Comparison of ENCODE assay signal across 16 cellular contexts in genomic region chr12:26109343-26109841, GRCh38. TPM values are rescaled to one million over a fixed set of nuclear protein-coding genes. Genes with fewer than 3 reads are reported as not detected.
A peak's percentile ranks its signal among the peaks of the same experiment; 100 is the strongest.
DNase-seq lines count a peak whose midpoint lies in the region; ATAC-seq and TF ChIP-seq lines count a peak whose summit lies in the region.
"Had no signal": no experiment of that assay in that cellular context is flagged by ENCODE, and none has a peak within 500 bp of the region (broad histone marks: within the 10 kb centered on the region; RNA-seq: fewer than 3 reads in every experiment).

No MANE protein-coding gene starts in this region.

- DNase-seq in HEK293T (ENCODE audit: extremely low spot score) (no peak), SK-N-DZ (ENCODE audit: low spot score) (peak; percentile 61), left cardiac atrium (peak; percentile 28), gastrocnemius medialis (peak; percentile 83 to 84), BE2C (no peak)
- DNase-seq: activated CD8-positive, alpha-beta T cell treated with anti-CD3 and anti-CD28 coated beads for 36 hours; activated gamma-delta T cell treated with Interleukin-2 at 50 U/mL for 16 hours; CD4-positive, CD25-positive, alpha-beta regulatory T cell; NCI-H2227 treated with DMSO at 0.1 percent for 48 hours; stimulated activated CD4-positive, alpha-beta T cell treated with anti-CD3 and anti-CD28 coated beads, Interleukin-4, amount 100 ng/mL, for 24 hours; stimulated activated naive CD4-positive, alpha-beta T cell treated with Interleukin-2 at 50 U/mL for 16 hours; T1000 had no signal

- POLR2A ChIA-PET in HEK293T (lab: Yijun Ruan, JAX), result interaction anchor here (0.6 to 1.1 kb wide), 2 partner anchors 9 to 12 kb away, joined by 3 to 4 read pairs; no protein-coding TSS in a partner anchor

- no peaks in the 10 kb centered on the region for H3K9me3 ChIP-seq in gastrocnemius medialis
- H3K9me3 ChIP-seq in BE2C, result no peaks in the 10 kb centered on the region
- H3K9me3 ChIP-seq: prostate gland had no signal

- ATAC-seq in left cardiac atrium (peak in 1 of 2 donors; percentile 20), gastrocnemius medialis (peak; percentile 44 to 55), HG03095 (IDR thresholded peaks at IDR 0.05; ENCODE audit: unreplicated experiment) (no peak), GM21367 (IDR thresholded peaks at IDR 0.05; ENCODE audit: unreplicated experiment) (no peak), GM18867 (IDR thresholded peaks at IDR 0.05; ENCODE audit: unreplicated experiment) (no peak)
- ATAC-seq: activated CD8-positive, alpha-beta T cell treated with anti-CD3 and anti-CD28 coated beads for 36 hours had no signal

- TF ChIP-seq CTCF in gastrocnemius medialis (IDR thresholded peaks at IDR 0.05 in 4 of 5, conservative IDR thresholded peaks at IDR 0.05 in 1 of 5) (no peak), BE2C (IDR thresholded peaks at IDR 0.05; ENCODE audit: low read depth, low read length) (no peak)

- H3K27me3 ChIP-seq in gastrocnemius medialis, result no peaks in the 10 kb centered on the region
- no peaks in the 10 kb centered on the region; the same call in 1 of the 2 replicates for H3K27me3 ChIP-seq in BE2C

- H3K4me3 ChIP-seq in gastrocnemius medialis (peak overlapping the region in 3 of 4 donors; percentile 8 to 21 (median 19)), BE2C (ENCODE audit: low read depth, low read length) (no peak overlapping the region)
- H3K4me3 ChIP-seq: prostate gland had no signal

- CTCF ChIA-PET in HEK293T (lab: Yijun Ruan, JAX), result interaction anchor here (1.2 kb wide), 1 partner anchor 10 kb away, joined by 4 read pairs; no protein-coding TSS in a partner anchor

- peak in 1 of 2 donors; percentile 53 for TF ChIP-seq POLR2A in gastrocnemius medialis (IDR thresholded peaks at IDR 0.05)

- H3K36me3 ChIP-seq in gastrocnemius medialis, result no peaks in the 10 kb centered on the region
- H3K36me3 ChIP-seq in BE2C, result no peaks in the 10 kb centered on the region
- H3K36me3 ChIP-seq: prostate gland had no signal

- in situ Hi-C loops in gastrocnemius medialis (cut with MboI; ENCODE audit: low sequenced_read_pairs in 4 of 4), result no loop called here

- H3K27ac ChIP-seq in gastrocnemius medialis, result peak overlapping the region; percentile 91 to 100 (median 96)
- H3K27ac ChIP-seq: prostate gland had no signal

- intact Hi-C loops in left cardiac atrium (cut with DNase I), result no loop called here
- intact Hi-C loops in gastrocnemius medialis (cut with DNase I; ENCODE audit: low total_unique reads), result loop anchor here (2.0 to 10.0 kb wide), 2 partner anchors 15 to 855 kb away; partner anchors contain the start of genes BHLHE41 and KRAS

- peaks cover 62 to 65% of the 10 kb centered on the region in 2 donors for H3K4me1 ChIP-seq in gastrocnemius medialis
- H3K4me1 ChIP-seq in BE2C, result no peaks in the 10 kb centered on the region
- H3K4me1 ChIP-seq: prostate gland had no signal

TF ChIP-seq in HEK293T, 16 proteins besides CTCF, POLR2A, EP300 and RAD21:
- TF ChIP-seq PKNOX1 (IDR thresholded peaks at IDR 0.05) (peak; percentile 84), SUZ12 (IDR thresholded peaks at IDR 0.05) (no peak)
TF ChIP-seq in HEK293T: peak in this region for 1.

RNA-seq across cellular contexts. Expression of gene BHLHE41, which starts 15.4 kb away (rescaled TPM):
- not detected in 2 replicates for polyA plus RNA-seq in SK-N-DZ (2014; cell fraction: cytosol; rRNA removed)
- polyA plus RNA-seq in SK-N-DZ (2014; cell fraction: nucleus; rRNA removed), result not detected in 2 replicates
- total RNA-seq in left cardiac atrium (10 to 100 TPM; 18.6 to 35.8 TPM), gastrocnemius medialis (10 to 100 TPM in 2 of 4 donors, 1 to 10 TPM in 2; 6.4 to 12.1 (median 9.5) TPM)
- 0.45 TPM for polyA plus RNA-seq in BE2C (2012; ENCODE audit: insufficient read depth, insufficient read length, low read depth)
- total RNA-seq: activated CD8-positive, alpha-beta T cell treated with anti-CD3 and anti-CD28 coated beads for 36 hours; CD4-positive, CD25-positive, alpha-beta regulatory T cell had no signal
- polyA plus RNA-seq: CD4-positive, CD25-positive, alpha-beta regulatory T cell had no signal

Comparison
In these comparisons a context has a peak if more than half of its experiments do, and no peak if none do; other contexts are left out.
1. DNase-seq: peak in SK-N-DZ (single experiment), left cardiac atrium (single experiment) and gastrocnemius medialis (2 of 2); none in HEK293T (single experiment) and BE2C (single experiment).
2. ATAC-seq: peak in gastrocnemius medialis (2 of 2); none in HG03095 (single experiment), GM21367 (single experiment) and GM18867 (single experiment).